Comparison of ENCODE assay signal across 8 cellular contexts in genomic region chr4:52657630-52658501, GRCh38. TPM values are rescaled to one million over a fixed set of nuclear protein-coding genes. Genes with fewer than 3 reads are reported as not detected.
DNase-seq lines count a peak whose midpoint lies in the region; ATAC-seq and TF ChIP-seq lines count a peak whose summit lies in the region.

No MANE protein-coding gene starts in this region.

- no peaks in the 10 kb centered on the region for H3K9me3 ChIP-seq in lower lobe of right lung

- H3K9me3 Mint-ChIP-seq in type B pancreatic cell: no peaks in the 10 kb centered on the region

- TF ChIP-seq CTCF in lower lobe of right lung (IDR thresholded peaks at IDR 0.05) (no peak), type B pancreatic cell (conservative IDR thresholded peaks at IDR 0.05) (no peak), omental fat pad (IDR thresholded peaks at IDR 0.05) (no peak)

- peak overlapping the region; percentile 90 for H3K4me3 Mint-ChIP-seq in type B pancreatic cell

- peaks cover 23% of the 10 kb centered on the region for H3K4me1 ChIP-seq in lower lobe of right lung

- peak overlapping the region; percentile 8 for H3K27ac ChIP-seq in cingulate gyrus (ENCODE audit: low read depth, low read length)
- H3K27ac ChIP-seq in lower lobe of right lung: no peak overlapping the region

- peak overlapping the region; percentile 75 for H3K4me3 ChIP-seq in lower lobe of right lung

- no peaks in the 10 kb centered on the region for H3K27me3 Mint-ChIP-seq in type B pancreatic cell

- H3K4me1 Mint-ChIP-seq in type B pancreatic cell (ENCODE audit: unreplicated experiment): peaks cover 33% of the 10 kb centered on the region

- peak overlapping the region; percentile 91 for H3K27ac Mint-ChIP-seq in type B pancreatic cell

- H3K36me3 ChIP-seq in lower lobe of right lung: no peaks in the 10 kb centered on the region

- intact Hi-C loops in lower lobe of right lung (cut with DNase I): no loop called here

- peaks cover 55% of the 10 kb centered on the region for H3K36me3 Mint-ChIP-seq in type B pancreatic cell

- no peaks in the 10 kb centered on the region for H3K27me3 ChIP-seq in lower lobe of right lung (ENCODE audit: low read depth)

- peak; percentile 72 for DNase-seq in ELF-1 (ENCODE audit: low read depth, low spot score)
- peak; percentile 1 for DNase-seq in NCI-H510A (lab: John Stamatoyannopoulos, UW)
- no peak for DNase-seq in lower lobe of right lung
- DNase-seq in type B pancreatic cell (ENCODE audit: extremely low spot score, unreplicated experiment): peak; percentile 71
- no peak for DNase-seq in NCI-H1417 treated with DMSO at 0.1 percent for 48 hours (lab: John Stamatoyannopoulos, UW)
- no peak for DNase-seq in omental fat pad (ENCODE audit: low spot score)

- ATAC-seq in lower lobe of right lung (no peak), HG02798 (IDR thresholded peaks at IDR 0.05; ENCODE audit: poor library complexity, unreplicated experiment) (no peak), omental fat pad (ENCODE audit: low FRiP score) (no peak)

RNA-seq across cellular contexts. Expression of gene USP46, which starts 1.2 kb away (rescaled TPM):
- 12.3 TPM for total RNA-seq in lower lobe of right lung
- total RNA-seq in type B pancreatic cell (ENCODE audit: low replicate concordance): 28.6 and 53.5 TPM in 2 replicates
- total RNA-seq in omental fat pad: 1 to 10 TPM; 6.0 to 7.7 (median 6.6) TPM

Comparison
In these comparisons a context has a peak if more than half of its experiments do, and no peak if none do; other contexts are left out.
1. DNase-seq: peak in ELF-1 (single experiment), NCI-H510A (single experiment) and type B pancreatic cell (single experiment); none in lower lobe of right lung (single experiment), NCI-H1417 treated with DMSO at 0.1 percent for 48 hours (single experiment) and omental fat pad (single experiment).